25 cellular contexts compared by ENCODE assay signal in genomic region chr4:18846313-18846712, GRCh38.
"Had no signal": no experiment of that assay in that cellular context is flagged by ENCODE, and none has a peak within 500 bp of the region (broad histone marks: within the 10 kb centered on the region; RNA-seq: fewer than 3 reads in every experiment).

No MANE protein-coding gene starts in this region.

- H3K36me3 Mint-ChIP-seq: naive B cell had no signal

- H3K27ac ChIP-seq: coronary artery, dorsolateral prefrontal cortex, epithelial cell of prostate, esophagus squamous epithelium, gastrocnemius medialis, heart right ventricle, left lung, lower lobe of right lung had no signal

- H3K36me3 ChIP-seq: esophagus squamous epithelium, gastrocnemius medialis, heart right ventricle, left lung, lower lobe of right lung had no signal

- H3K4me3 Mint-ChIP-seq: effector memory CD8-positive, alpha-beta T cell; endodermal cell; mesothelial cell of epicardium; naive B cell had no signal

- DNase-seq: dermis blood vessel endothelial cell; dorsolateral prefrontal cortex; effector CD8-positive, alpha-beta T cell; effector memory CD8-positive, alpha-beta T cell; endodermal cell; erythroblast; esophagus squamous epithelium; foreskin fibroblast; foreskin melanocyte; gastrocnemius medialis; glutamatergic neuron; head of caudate nucleus; heart right ventricle; hippocampal formation; left cardiac atrium; left lung; left ventricle myocardium superior; lower lobe of right lung; mesenchymal stem cell; mucosa of descending colon; naive B cell had no signal

- H3K27ac Mint-ChIP-seq: effector memory CD8-positive, alpha-beta T cell; endodermal cell; mesothelial cell of epicardium had no signal

- H3K4me1 ChIP-seq: esophagus squamous epithelium, gastrocnemius medialis, heart right ventricle, left lung, lower lobe of right lung had no signal

- H3K9me3 ChIP-seq: esophagus squamous epithelium, gastrocnemius medialis, lower lobe of right lung, mucosa of descending colon had no signal

- H3K27me3 ChIP-seq: dorsolateral prefrontal cortex, esophagus squamous epithelium, gastrocnemius medialis, heart right ventricle, left lung had no signal

- H3K4me1 Mint-ChIP-seq: endodermal cell, naive B cell had no signal

- H3K4me3 ChIP-seq: coronary artery, dorsolateral prefrontal cortex, esophagus squamous epithelium, gastrocnemius medialis, heart right ventricle, left lung, lower lobe of right lung, mucosa of descending colon had no signal

- H3K27me3 Mint-ChIP-seq: effector memory CD8-positive, alpha-beta T cell; naive B cell had no signal

- ATAC-seq: effector memory CD8-positive, alpha-beta T cell; esophagus mucosa; gastrocnemius medialis; heart right ventricle; left cardiac atrium; left lung; left ventricle myocardium superior; lower lobe of right lung; mucosa of descending colon had no signal
